In the genomic region with DNA sequence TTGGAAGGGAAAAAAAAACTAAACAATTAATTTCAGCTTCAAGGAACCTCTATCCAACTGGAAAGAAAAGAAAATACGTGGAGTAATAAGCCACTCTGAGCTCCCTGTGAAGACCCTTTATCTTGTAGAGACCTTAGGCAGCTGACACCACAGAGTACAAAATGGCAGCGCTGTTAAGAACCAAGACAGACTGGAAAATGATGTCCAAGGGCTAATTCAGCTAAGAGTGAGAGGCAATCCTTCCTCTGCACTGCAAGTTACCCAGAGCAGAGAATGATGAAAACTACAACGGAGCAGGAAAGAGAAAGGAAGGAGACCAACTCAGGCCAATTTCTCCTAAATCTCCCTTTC, we compare ENCODE assay signal across 19 cellular contexts. TPM values are rescaled to one million over a fixed set of nuclear protein-coding genes. Genes with fewer than 3 reads are reported as not detected.
A peak's percentile ranks its signal among the peaks of the same experiment; 100 is the strongest.
DNase-seq lines count a peak whose midpoint lies in the region; ATAC-seq, FAIRE-seq and TF ChIP-seq lines count a peak whose summit lies in the region.
"Had no signal": no experiment of that assay in that cellular context is flagged by ENCODE, and none has a peak within 500 bp of the region (broad histone marks: within the 10 kb centered on the region; RNA-seq: fewer than 3 reads in every experiment).

No MANE protein-coding gene starts in this region.

- no peak overlapping the region for H3K9ac ChIP-seq in neuronal stem cell (ENCODE audit: low read depth, low read length, poor library complexity)

- H3K27ac ChIP-seq in foreskin keratinocyte = peak overlapping the region; percentile 46
- peak overlapping the region; percentile 9 for H3K27ac ChIP-seq in neuronal stem cell (replicated peaks; ENCODE audit: low read length)
- H3K27ac ChIP-seq: brain microvascular endothelial cell, neutrophil had no signal

- H3K36me3 ChIP-seq in neuronal stem cell (replicated peaks in 1 of 2; ENCODE audit: control insufficient read depth in 2 of 2, insufficient read depth in 2 of 2, low read length in 2 of 2) = peaks cover 0 to 65% of the 10 kb centered on the region in 2 donors

- H3K18ac ChIP-seq in neuronal stem cell (ENCODE audit: low read length) = no peak overlapping the region

- peak; percentile 83 for FAIRE-seq in H54 (lab: Jason Lieb, UNC)

- no peak for TF ChIP-seq CTCF in foreskin keratinocyte (conservative IDR thresholded peaks at IDR 0.05)

- no peak overlapping the region for H2AFZ ChIP-seq in neuronal stem cell (ENCODE audit: low read length)

- H2BK12ac ChIP-seq in neuronal stem cell (ENCODE audit: low read length) = no peak overlapping the region

- H2BK15ac ChIP-seq in neuronal stem cell (ENCODE audit: low read length) = no peak overlapping the region

- no peak overlapping the region for H3K4ac ChIP-seq in neuronal stem cell (ENCODE audit: low read length)

- DNase-seq in H54 (ENCODE audit: insufficient read length, low spot score) = no peak
- peak; percentile 4 for DNase-seq in NCI-H2227 (lab: John Stamatoyannopoulos, UW; ENCODE audit: unreplicated experiment)
- DNase-seq in foreskin keratinocyte = no peak
- no peak for DNase-seq in neuronal stem cell (ENCODE audit: low spot score)
- no peak for DNase-seq in mesenteric fat pad (ENCODE audit: low spot score)
- no peak for DNase-seq in DMS153 (lab: John Stamatoyannopoulos, UW)
- DNase-seq: activated CD4-positive, CD25-positive, alpha-beta regulatory T cell treated with anti-CD3 and anti-CD28 coated beads, Interleukin-2, amount 50 U/mL, for 72 hours; activated naive CD4-positive, alpha-beta T cell treated with anti-CD3 and anti-CD28 coated beads, Interleukin-2, amount 10 ng/mL, durations not matched to agents 7 days and 5 days; BE2C; brain microvascular endothelial cell; DMS 273 treated with DMSO at 0.1 percent for 48 hours; MM.1S; NCI-H1694; NCI-H510A treated with DMSO at 0.1 percent for 48 hours; stimulated activated naive CD4-positive, alpha-beta T cell treated with Interleukin-2 at 50 U/mL for 16 hours; T-helper 2 cell; trophoblast cell had no signal

- H3K4me1 ChIP-seq in foreskin keratinocyte = peaks cover 21% of the 10 kb centered on the region
- H3K4me1 ChIP-seq in neuronal stem cell (ENCODE audit: control insufficient read depth in 2 of 2, insufficient read depth in 1 of 2, low read depth in 1 of 2, low read length in 2 of 2) = peaks cover 1 to 3% of the 10 kb centered on the region in 2 donors

- no peak overlapping the region for H4K91ac ChIP-seq in neuronal stem cell (ENCODE audit: low read depth, low read length, poor library complexity)

- peaks cover 0 to under 1% of the 10 kb centered on the region in 2 donors for H3K9me3 ChIP-seq in neuronal stem cell (replicated peaks in 1 of 2; ENCODE audit: control insufficient read depth in 2 of 2, insufficient read depth in 1 of 2, low read depth in 1 of 2, low read length in 2 of 2)
- H3K9me3 ChIP-seq: BE2C, neutrophil had no signal

- H3K27me3 ChIP-seq in foreskin keratinocyte = no peaks in the 10 kb centered on the region
- no peaks in the 10 kb centered on the region for H3K27me3 ChIP-seq in neuronal stem cell (ENCODE audit: control insufficient read depth in 3 of 3, insufficient read depth in 3 of 3, low read depth in 1 of 3, low read length in 3 of 3)
- H3K27me3 ChIP-seq: BE2C, brain microvascular endothelial cell, neutrophil had no signal

- no peak for ATAC-seq in foreskin keratinocyte
- ATAC-seq in esophagus mucosa = no peak

- H3K4me3 ChIP-seq in neuronal stem cell (ENCODE audit: low read length in 2 of 2) = no peak overlapping the region

- no peak overlapping the region for H3K23ac ChIP-seq in neuronal stem cell (ENCODE audit: low read depth, low read length, poor library complexity)

- no peak overlapping the region for H4K8ac ChIP-seq in neuronal stem cell (ENCODE audit: low read depth, low read length)

- WGBS in neuronal stem cell (ENCODE audit: extremely low coverage in 2 of 2, insufficient read length in 2 of 2, insufficient replicate concordance in 1 of 2), 2 donors = no CpG with 5 or more reads among the region's 3 CpGs

- H3K79me1 ChIP-seq in neuronal stem cell (ENCODE audit: low read depth, low read length) = no peaks in the 10 kb centered on the region

- H3K14ac ChIP-seq in neuronal stem cell (ENCODE audit: low read length) = no peak overlapping the region

- peak overlapping the region; percentile 40 for H3K4me2 ChIP-seq in neuronal stem cell (ENCODE audit: insufficient read depth, low read length, poor library complexity, severe bottlenecking)

- H2AK5ac ChIP-seq in neuronal stem cell (ENCODE audit: low read depth, low read length) = no peak overlapping the region

- TF ChIP-seq POLR2A in H54 (IDR thresholded peaks at IDR 0.05; ENCODE audit: low read depth, low read length) = no peak

- H2BK120ac ChIP-seq in neuronal stem cell (ENCODE audit: low read depth, low read length) = no peak overlapping the region

- no peak overlapping the region for H2BK5ac ChIP-seq in neuronal stem cell (ENCODE audit: low read length)

RNA-seq across cellular contexts. Expression of a gene that starts 56.7 kb away (rescaled TPM):
- total RNA-seq in foreskin keratinocyte = 23.1 and 23.5 TPM in 2 replicates
- polyA plus RNA-seq in foreskin keratinocyte = 2.4 and 3.1 TPM in 2 replicates
- 17.2 TPM for polyA plus RNA-seq in neuronal stem cell (2013, experiment 1 of 2)
- 18.2 TPM for polyA plus RNA-seq in neuronal stem cell (2013, experiment 2 of 2)
- total RNA-seq in esophagus mucosa = 21.2 TPM
- total RNA-seq in mesenteric fat pad = 33.1 TPM
